Comparison of ENCODE assay signal across 1 cellular context in the genomic region with DNA sequence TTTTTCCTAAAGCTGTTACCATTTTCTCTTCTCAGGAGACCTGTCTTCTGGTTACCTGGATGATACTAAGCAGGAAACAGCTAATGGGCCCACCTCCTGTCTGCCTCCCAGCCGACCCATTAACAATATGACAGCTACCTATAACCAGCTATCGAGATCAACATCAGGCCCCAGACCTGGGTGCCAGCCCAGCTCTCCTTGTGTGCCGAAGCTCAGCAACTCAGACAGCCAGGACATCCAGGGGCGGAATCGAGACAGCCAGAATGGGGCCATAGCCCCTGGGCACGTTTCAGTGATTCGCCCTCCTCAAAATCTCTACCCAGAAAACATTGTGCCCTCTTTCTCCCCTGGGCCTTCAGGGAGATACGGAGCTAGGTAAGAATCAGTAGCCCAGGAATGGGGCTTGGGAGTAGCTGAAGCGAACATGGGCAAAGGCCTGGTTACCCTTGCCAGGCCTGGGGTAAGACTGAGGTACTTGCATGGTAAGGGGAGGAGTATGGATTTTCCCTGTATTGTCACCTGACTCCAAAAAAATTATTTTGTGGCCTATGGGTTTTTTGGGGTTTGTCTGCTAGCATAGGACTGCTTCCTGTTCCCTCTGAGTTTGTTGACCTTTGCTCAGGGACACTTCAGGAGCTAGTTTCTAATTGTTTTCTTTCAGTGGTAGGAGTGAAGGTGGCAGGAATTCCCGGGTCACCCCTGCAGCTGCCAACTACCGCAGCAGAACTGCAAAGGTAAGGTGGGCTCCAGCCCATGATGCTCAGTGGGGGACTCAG.
TF ChIP-seq lines count a peak whose summit lies in the region.

No MANE protein-coding gene starts in this region.

TF ChIP-seq in GM12878, 131 proteins besides CTCF, POLR2A, EP300 and RAD21:
- TF ChIP-seq, protein P1, sequence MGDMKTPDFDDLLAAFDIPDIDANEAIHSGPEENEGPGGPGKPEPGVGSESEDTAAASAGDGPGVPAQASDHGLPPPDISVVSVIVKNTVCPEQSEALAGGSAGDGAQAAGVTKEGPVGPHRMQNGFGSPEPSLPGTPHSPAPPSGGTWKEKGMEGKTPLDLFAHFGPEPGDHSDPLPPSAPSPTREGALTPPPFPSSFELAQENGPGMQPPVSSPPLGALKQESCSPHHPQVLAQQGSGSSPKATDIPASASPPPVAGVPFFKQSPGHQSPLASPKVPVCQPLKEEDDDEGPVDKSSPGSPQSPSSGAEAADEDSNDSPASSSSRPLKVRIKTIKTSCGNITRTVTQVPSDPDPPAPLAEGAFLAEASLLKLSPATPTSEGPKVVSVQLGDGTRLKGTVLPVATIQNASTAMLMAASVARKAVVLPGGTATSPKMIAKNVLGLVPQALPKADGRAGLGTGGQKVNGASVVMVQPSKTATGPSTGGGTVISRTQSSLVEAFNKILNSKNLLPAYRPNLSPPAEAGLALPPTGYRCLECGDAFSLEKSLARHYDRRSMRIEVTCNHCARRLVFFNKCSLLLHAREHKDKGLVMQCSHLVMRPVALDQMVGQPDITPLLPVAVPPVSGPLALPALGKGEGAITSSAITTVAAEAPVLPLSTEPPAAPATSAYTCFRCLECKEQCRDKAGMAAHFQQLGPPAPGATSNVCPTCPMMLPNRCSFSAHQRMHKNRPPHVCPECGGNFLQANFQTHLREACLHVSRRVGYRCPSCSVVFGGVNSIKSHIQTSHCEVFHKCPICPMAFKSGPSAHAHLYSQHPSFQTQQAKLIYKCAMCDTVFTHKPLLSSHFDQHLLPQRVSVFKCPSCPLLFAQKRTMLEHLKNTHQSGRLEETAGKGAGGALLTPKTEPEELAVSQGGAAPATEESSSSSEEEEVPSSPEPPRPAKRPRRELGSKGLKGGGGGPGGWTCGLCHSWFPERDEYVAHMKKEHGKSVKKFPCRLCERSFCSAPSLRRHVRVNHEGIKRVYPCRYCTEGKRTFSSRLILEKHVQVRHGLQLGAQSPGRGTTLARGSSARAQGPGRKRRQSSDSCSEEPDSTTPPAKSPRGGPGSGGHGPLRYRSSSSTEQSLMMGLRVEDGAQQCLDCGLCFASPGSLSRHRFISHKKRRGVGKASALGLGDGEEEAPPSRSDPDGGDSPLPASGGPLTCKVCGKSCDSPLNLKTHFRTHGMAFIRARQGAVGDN (IDR thresholded peaks at IDR 0.05): 0 out of 2 replicates have a peak, but pooled peaks have one; percentile 28
- TF ChIP-seq, protein P2, sequence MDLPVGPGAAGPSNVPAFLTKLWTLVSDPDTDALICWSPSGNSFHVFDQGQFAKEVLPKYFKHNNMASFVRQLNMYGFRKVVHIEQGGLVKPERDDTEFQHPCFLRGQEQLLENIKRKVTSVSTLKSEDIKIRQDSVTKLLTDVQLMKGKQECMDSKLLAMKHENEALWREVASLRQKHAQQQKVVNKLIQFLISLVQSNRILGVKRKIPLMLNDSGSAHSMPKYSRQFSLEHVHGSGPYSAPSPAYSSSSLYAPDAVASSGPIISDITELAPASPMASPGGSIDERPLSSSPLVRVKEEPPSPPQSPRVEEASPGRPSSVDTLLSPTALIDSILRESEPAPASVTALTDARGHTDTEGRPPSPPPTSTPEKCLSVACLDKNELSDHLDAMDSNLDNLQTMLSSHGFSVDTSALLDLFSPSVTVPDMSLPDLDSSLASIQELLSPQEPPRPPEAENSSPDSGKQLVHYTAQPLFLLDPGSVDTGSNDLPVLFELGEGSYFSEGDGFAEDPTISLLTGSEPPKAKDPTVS (IDR thresholded peaks at IDR 0.05; ENCODE audit: low read depth, low read length): no peak
- TF ChIP-seq NFYA (IDR thresholded peaks at IDR 0.05; ENCODE audit: borderline replicate concordance, low read depth, low read length) (no peak), WRNIP1 (IDR thresholded peaks at IDR 0.05; ENCODE audit: borderline replicate concordance, low read depth, low read length) (no peak), POLR2AphosphoS5 (IDR thresholded peaks at IDR 0.05; ENCODE audit: low read length) (0 out of 2 replicates have a peak, but pooled peaks have one; percentile 19)
